Comparison of ENCODE assay signal across 27 cellular contexts in the genomic region with DNA sequence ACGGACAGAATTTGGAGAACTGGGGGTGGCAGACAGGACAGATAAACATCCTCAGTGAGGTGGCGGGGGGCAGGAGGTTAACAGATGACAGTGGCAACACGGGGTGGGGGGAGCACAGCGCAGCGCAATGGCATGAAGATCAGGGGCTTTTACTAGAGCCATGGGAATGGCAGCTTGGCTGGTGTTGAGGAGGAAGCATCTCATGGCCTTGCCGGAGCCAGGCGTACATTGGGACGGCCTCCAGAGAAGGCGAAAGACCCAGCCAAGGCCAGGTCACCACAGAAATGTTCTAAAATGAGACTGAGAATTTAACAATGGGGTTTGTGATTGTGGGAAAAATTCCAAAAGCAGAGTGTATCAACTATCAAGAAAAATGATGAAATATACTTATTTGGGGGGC.
"Had no signal": no experiment of that assay in that cellular context is flagged by ENCODE, and none has a peak within 500 bp of the region (broad histone marks: within the 10 kb centered on the region; RNA-seq: fewer than 3 reads in every experiment).

No MANE protein-coding gene starts in this region.

- H3K27me3 Mint-ChIP-seq: stimulated activated memory B cell treated with anti-CD40 and anti-IgM and Interleukin-4, amounts not matched to agents 10 μg/mL and 1 μg/mL and 100 μg/mL, for 72 hours; stimulated activated naive B cell treated with anti-CD40 and anti-IgM and Interleukin-4, amounts not matched to agents 10 μg/mL and 1 μg/mL and 100 μg/mL, for 72 hours; stimulated activated naive CD8-positive, alpha-beta T cell treated with anti-CD3 and anti-CD28 coated beads, Interleukin-15, amount 100 ng/mL, for 72 hours; stimulated activated naive CD8-positive, alpha-beta T cell treated with anti-CD3 and anti-CD28 coated beads, Interleukin-15, Interleukin-2, amounts not matched to agents 100 ng/mL and 50 ng/mL, for 24 hours; type B pancreatic cell had no signal

- DNase-seq: stimulated activated CD4-positive, alpha-beta T cell treated with anti-CD3 and anti-CD28 coated beads, Interleukin-2, amount 100 ng/mL, for 48 hours; stimulated activated CD4-positive, alpha-beta T cell treated with anti-CD3 and anti-CD28 coated beads, Interleukin-4, amount 100 ng/mL, for 1 hour; stimulated activated CD4-positive, alpha-beta T cell treated with anti-CD3 and anti-CD28 coated beads, Interleukin-4, amount 100 ng/mL, for 24 hours; stimulated activated CD4-positive, alpha-beta T cell treated with anti-CD3 and anti-CD28 coated beads, Interleukin-4, amount 100 ng/mL, for 4 hours; stimulated activated CD8-positive, alpha-beta memory T cell treated with anti-CD3 and anti-CD28 coated beads, Interleukin-4, amount 100 ng/mL, for 48 hours; stimulated activated naive B cell treated with anti-CD40 and anti-IgM and Interleukin-4, amounts not matched to agents 10 μg/mL and 1 μg/mL and 100 μg/mL, for 72 hours; stimulated activated naive CD4-positive, alpha-beta T cell; stimulated activated naive CD4-positive, alpha-beta T cell treated with Interleukin-2 at 50 U/mL for 16 hours; stimulated activated naive CD8-positive, alpha-beta T cell treated with anti-CD3 and anti-CD28 coated beads, Interleukin-15, amount 100 ng/mL, for 72 hours; stimulated activated naive CD8-positive, alpha-beta T cell treated with anti-CD3 and anti-CD28 coated beads, Interleukin-15, Interleukin-2, amounts not matched to agents 100 U/mL and 50 U/mL, for 24 hours; stomach; substantia nigra; thyroid gland; tibial artery; transverse colon; trophoblast cell; upper lobe of left lung; upper lobe of right lung; uterus had no signal

- H3K27ac Mint-ChIP-seq: stimulated activated effector memory CD8-positive, alpha-beta T cell treated with anti-CD3 and anti-CD28 coated beads, Interleukin-12 subunit alpha, Interleukin-12 subunit beta, amount 100 ng/mL, for 72 hours; stimulated activated memory B cell treated with anti-CD40 and anti-IgM and Interleukin-4, amounts not matched to agents 10 μg/mL and 1 μg/mL and 100 μg/mL, for 72 hours; stimulated activated naive B cell treated with anti-CD40 and anti-IgM and Interleukin-4, amounts not matched to agents 10 μg/mL and 1 μg/mL and 100 μg/mL, for 72 hours; stimulated activated naive CD8-positive, alpha-beta T cell treated with anti-CD3 and anti-CD28 coated beads, Interleukin-15, amount 100 ng/mL, for 72 hours; stimulated activated naive CD8-positive, alpha-beta T cell treated with anti-CD3 and anti-CD28 coated beads, Interleukin-15, Interleukin-2, amounts not matched to agents 100 ng/mL and 50 ng/mL, for 24 hours; type B pancreatic cell had no signal

- H3K27me3 ChIP-seq: stomach, suprapubic skin, thyroid gland, tibial artery, tibial nerve, transverse colon, upper lobe of left lung, upper lobe of right lung, uterus, vagina had no signal

- H3K27ac ChIP-seq: stomach, suprapubic skin, thoracic aorta, thyroid gland, tibial artery, tibial nerve, transverse colon, upper lobe of left lung, upper lobe of right lung, uterus, vagina had no signal

- H3K9me3 Mint-ChIP-seq: type B pancreatic cell had no signal

- H3K36me3 Mint-ChIP-seq: stimulated activated effector memory CD8-positive, alpha-beta T cell treated with anti-CD3 and anti-CD28 coated beads, Interleukin-12 subunit alpha, Interleukin-12 subunit beta, amount 100 ng/mL, for 72 hours; type B pancreatic cell had no signal

- H3K4me1 Mint-ChIP-seq: stimulated activated effector memory CD8-positive, alpha-beta T cell treated with anti-CD3 and anti-CD28 coated beads, Interleukin-12 subunit alpha, Interleukin-12 subunit beta, amount 100 ng/mL, for 72 hours; stimulated activated memory B cell treated with anti-CD40 and anti-IgM and Interleukin-4, amounts not matched to agents 10 μg/mL and 1 μg/mL and 100 μg/mL, for 72 hours; stimulated activated naive B cell treated with anti-CD40 and anti-IgM and Interleukin-4, amounts not matched to agents 10 μg/mL and 1 μg/mL and 100 μg/mL, for 72 hours; stimulated activated naive CD8-positive, alpha-beta T cell treated with anti-CD3 and anti-CD28 coated beads, Interleukin-15, amount 100 ng/mL, for 72 hours had no signal

- H3K36me3 ChIP-seq: stomach, suprapubic skin, thoracic aorta, thyroid gland, tibial artery, tibial nerve, transverse colon, upper lobe of left lung, upper lobe of right lung, uterus, vagina had no signal

- H3K4me3 ChIP-seq: stomach, suprapubic skin, thoracic aorta, thyroid gland, tibial artery, tibial nerve, transverse colon, upper lobe of left lung, upper lobe of right lung, uterus, vagina had no signal

- H3K9me3 ChIP-seq: stomach, suprapubic skin, thoracic aorta, thyroid gland, tibial artery, tibial nerve, transverse colon, upper lobe of left lung, upper lobe of right lung, uterus, vagina had no signal

- H3K4me1 ChIP-seq: stomach, suprapubic skin, thyroid gland, tibial artery, tibial nerve, transverse colon, upper lobe of left lung, upper lobe of right lung, uterus, vagina had no signal

- H3K4me3 Mint-ChIP-seq: stimulated activated effector memory CD8-positive, alpha-beta T cell treated with anti-CD3 and anti-CD28 coated beads, Interleukin-12 subunit alpha, Interleukin-12 subunit beta, amount 100 ng/mL, for 72 hours; stimulated activated memory B cell treated with anti-CD40 and anti-IgM and Interleukin-4, amounts not matched to agents 10 μg/mL and 1 μg/mL and 100 μg/mL, for 72 hours; stimulated activated naive B cell treated with anti-CD40 and anti-IgM and Interleukin-4, amounts not matched to agents 10 μg/mL and 1 μg/mL and 100 μg/mL, for 72 hours; stimulated activated naive CD8-positive, alpha-beta T cell treated with anti-CD3 and anti-CD28 coated beads, Interleukin-15, amount 100 ng/mL, for 72 hours; stimulated activated naive CD8-positive, alpha-beta T cell treated with anti-CD3 and anti-CD28 coated beads, Interleukin-15, Interleukin-2, amounts not matched to agents 100 ng/mL and 50 ng/mL, for 24 hours; type B pancreatic cell had no signal
